12 cellular contexts compared by ENCODE assay signal in genomic region chr2:182826051-182826450, GRCh38. TPM values are rescaled to one million over a fixed set of nuclear protein-coding genes. Genes with fewer than 3 reads are reported as not detected.
"Had no signal": no experiment of that assay in that cellular context is flagged by ENCODE, and none has a peak within 500 bp of the region (broad histone marks: within the 10 kb centered on the region; RNA-seq: fewer than 3 reads in every experiment).

No MANE protein-coding gene starts in this region.

- DNase-seq: activated CD4-positive, alpha-beta T cell treated with anti-CD3 and anti-CD28 coated beads, Interleukin-2, amount 50 U/mL, for 48 hours; activated naive CD4-positive, alpha-beta T cell treated with anti-CD3 and anti-CD28 coated beads, Interleukin-2, amount 10 ng/mL, durations not matched to agents 7 days and 5 days; activated T-cell treated with anti-CD3 and anti-CD28 coated beads, Interleukin-2, amount 50 U/mL, for 1 hour; dermis blood vessel endothelial cell; effector memory CD8-positive, alpha-beta T cell; heart right ventricle; left ventricle myocardium inferior; naive thymus-derived CD8-positive, alpha-beta T cell; retina; WERI-Rb-1 had no signal

- H3K36me3 Mint-ChIP-seq: activated naive CD4-positive, alpha-beta T cell treated with anti-CD3 and anti-CD28 coated beads, Interleukin-2, amount 10 ng/mL, durations not matched to agents 7 days and 5 days; naive thymus-derived CD8-positive, alpha-beta T cell; stimulated activated memory B cell treated with anti-CD40 and anti-IgM and Interleukin-4, amounts not matched to agents 10 μg/mL and 1 μg/mL and 100 μg/mL, for 72 hours had no signal

- H3K4me3 ChIP-seq: heart right ventricle, left ventricle myocardium inferior had no signal

- H3K27ac Mint-ChIP-seq: activated naive CD4-positive, alpha-beta T cell treated with anti-CD3 and anti-CD28 coated beads, Interleukin-2, amount 10 ng/mL, durations not matched to agents 7 days and 5 days; effector memory CD8-positive, alpha-beta T cell; naive thymus-derived CD8-positive, alpha-beta T cell; stimulated activated memory B cell treated with anti-CD40 and anti-IgM and Interleukin-4, amounts not matched to agents 10 μg/mL and 1 μg/mL and 100 μg/mL, for 72 hours had no signal

- H3K27ac ChIP-seq: epithelial cell of prostate, heart right ventricle, left ventricle myocardium inferior, WERI-Rb-1 had no signal

- H3K36me3 ChIP-seq: heart right ventricle, left ventricle myocardium inferior, WERI-Rb-1 had no signal

- H3K9me3 ChIP-seq: heart right ventricle, left ventricle myocardium inferior had no signal

- H3K4me3 Mint-ChIP-seq: activated naive CD4-positive, alpha-beta T cell treated with anti-CD3 and anti-CD28 coated beads, Interleukin-2, amount 10 ng/mL, durations not matched to agents 7 days and 5 days; effector memory CD8-positive, alpha-beta T cell; naive thymus-derived CD8-positive, alpha-beta T cell; stimulated activated memory B cell treated with anti-CD40 and anti-IgM and Interleukin-4, amounts not matched to agents 10 μg/mL and 1 μg/mL and 100 μg/mL, for 72 hours had no signal

- H3K4me1 ChIP-seq: heart right ventricle, left ventricle myocardium inferior had no signal

- H3K9me3 Mint-ChIP-seq: activated naive CD4-positive, alpha-beta T cell treated with anti-CD3 and anti-CD28 coated beads, Interleukin-2, amount 10 ng/mL, durations not matched to agents 7 days and 5 days; effector memory CD8-positive, alpha-beta T cell; naive thymus-derived CD8-positive, alpha-beta T cell; stimulated activated memory B cell treated with anti-CD40 and anti-IgM and Interleukin-4, amounts not matched to agents 10 μg/mL and 1 μg/mL and 100 μg/mL, for 72 hours had no signal

- H3K27me3 ChIP-seq: heart right ventricle had no signal

- H3K4me1 Mint-ChIP-seq: activated naive CD4-positive, alpha-beta T cell treated with anti-CD3 and anti-CD28 coated beads, Interleukin-2, amount 10 ng/mL, durations not matched to agents 7 days and 5 days; naive thymus-derived CD8-positive, alpha-beta T cell; stimulated activated memory B cell treated with anti-CD40 and anti-IgM and Interleukin-4, amounts not matched to agents 10 μg/mL and 1 μg/mL and 100 μg/mL, for 72 hours had no signal

RNA-seq across cellular contexts. Expression of gene FRZB, which starts 40.4 kb away (rescaled TPM):
- total RNA-seq: naive thymus-derived CD8-positive, alpha-beta T cell had no signal
- polyA plus RNA-seq: naive thymus-derived CD8-positive, alpha-beta T cell had no signal
